In the genomic region with DNA sequence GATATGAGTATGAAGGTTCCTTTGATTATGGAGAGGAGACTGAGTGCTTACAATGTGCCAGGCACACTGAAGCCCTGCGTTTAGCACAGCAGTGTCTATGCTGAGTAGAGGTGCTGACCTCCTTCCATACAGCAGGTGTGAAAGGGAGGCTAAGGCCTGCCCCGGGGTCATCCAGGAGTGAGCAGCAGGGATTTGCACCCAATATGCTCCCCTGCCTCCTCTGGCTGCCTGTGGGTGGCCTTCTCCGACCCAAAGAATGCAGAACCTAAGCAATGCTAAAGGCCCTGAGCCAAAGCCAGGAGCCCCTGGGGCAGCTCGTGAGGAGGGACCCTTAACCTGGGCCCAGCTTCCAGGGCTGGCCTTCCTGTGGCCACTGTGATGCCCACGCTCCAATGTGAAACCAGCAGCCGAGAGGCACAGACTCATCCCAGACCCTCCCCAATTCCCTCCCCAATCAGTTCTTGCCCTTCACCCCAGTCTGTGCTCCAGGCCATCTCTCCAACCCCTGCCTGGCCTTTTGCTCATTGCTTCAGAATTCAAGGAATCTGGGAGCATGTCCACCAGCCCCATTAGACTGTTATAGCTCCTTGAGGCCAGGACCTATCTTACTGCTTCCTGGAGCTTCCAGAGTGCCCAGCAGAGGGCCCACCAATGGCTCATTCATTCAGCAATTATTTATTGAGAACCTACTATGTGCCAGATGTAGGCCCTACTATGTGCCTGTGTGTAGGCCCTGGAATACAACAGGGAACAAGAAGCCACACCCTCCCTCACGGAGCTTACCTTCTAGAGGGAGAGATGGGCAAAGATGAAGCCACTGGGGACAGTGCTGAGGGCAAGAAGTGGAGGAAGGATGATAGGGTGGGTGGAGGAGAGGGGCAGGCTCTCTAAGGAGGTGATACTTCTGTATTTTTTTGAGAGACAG, we compare ENCODE assay signal across 2 cellular contexts.
A peak's percentile ranks its signal among the peaks of the same experiment; 100 is the strongest.
TF ChIP-seq lines count a peak whose summit lies in the region.

No MANE protein-coding gene starts in this region.

TF ChIP-seq in HCT116, 20 proteins besides CTCF, POLR2A, EP300 and RAD21:
- TF ChIP-seq EGR1 (IDR thresholded peaks at IDR 0.05; ENCODE audit: low read depth) = no peak
- no peak for TF ChIP-seq SP1 (IDR thresholded peaks at IDR 0.05; ENCODE audit: low read depth)
- no peak for TF ChIP-seq EZH2phosphoT487 (IDR thresholded peaks at IDR 0.05; ENCODE audit: borderline replicate concordance)
- no peak for TF ChIP-seq ATF3 (IDR thresholded peaks at IDR 0.05)
- no peak for TF ChIP-seq JUND (IDR thresholded peaks at IDR 0.05)
- no peak for TF ChIP-seq CBX3 (IDR thresholded peaks at IDR 0.05; ENCODE audit: low read depth)
- TF ChIP-seq ZNF274 (IDR thresholded peaks at IDR 0.05; ENCODE audit: low read depth, low read length) = no peak
- no peak for TF ChIP-seq ZFX (IDR thresholded peaks at IDR 0.05)

TF ChIP-seq in K562, 482 proteins besides CTCF, POLR2A, EP300 and RAD21:
- 0 out of 3 replicates have a peak, but pooled peaks of 1 of the 2 experiments have one; percentile 23 for TF ChIP-seq CBX3 (IDR thresholded peaks at IDR 0.05; ENCODE audit: borderline replicate concordance in 1 of 2, low read length in 2 of 2)
- no peak for TF ChIP-seq HIVEP1 (CRISPR knock-in tag; IDR thresholded peaks at IDR 0.05)
- TF ChIP-seq FIP1L1 (IDR thresholded peaks at IDR 0.05; ENCODE audit: low read depth, low read length, poor library complexity, severe bottlenecking) = no peak
- TF ChIP-seq, protein P1, sequence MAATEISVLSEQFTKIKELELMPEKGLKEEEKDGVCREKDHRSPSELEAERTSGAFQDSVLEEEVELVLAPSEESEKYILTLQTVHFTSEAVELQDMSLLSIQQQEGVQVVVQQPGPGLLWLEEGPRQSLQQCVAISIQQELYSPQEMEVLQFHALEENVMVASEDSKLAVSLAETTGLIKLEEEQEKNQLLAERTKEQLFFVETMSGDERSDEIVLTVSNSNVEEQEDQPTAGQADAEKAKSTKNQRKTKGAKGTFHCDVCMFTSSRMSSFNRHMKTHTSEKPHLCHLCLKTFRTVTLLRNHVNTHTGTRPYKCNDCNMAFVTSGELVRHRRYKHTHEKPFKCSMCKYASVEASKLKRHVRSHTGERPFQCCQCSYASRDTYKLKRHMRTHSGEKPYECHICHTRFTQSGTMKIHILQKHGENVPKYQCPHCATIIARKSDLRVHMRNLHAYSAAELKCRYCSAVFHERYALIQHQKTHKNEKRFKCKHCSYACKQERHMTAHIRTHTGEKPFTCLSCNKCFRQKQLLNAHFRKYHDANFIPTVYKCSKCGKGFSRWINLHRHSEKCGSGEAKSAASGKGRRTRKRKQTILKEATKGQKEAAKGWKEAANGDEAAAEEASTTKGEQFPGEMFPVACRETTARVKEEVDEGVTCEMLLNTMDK (IDR thresholded peaks at IDR 0.05; ENCODE audit: borderline replicate concordance, insufficient read depth, low read depth, low read length, poor library complexity, severe bottlenecking) = no peak
- peak in 1 of 2 experiments; percentile 43; a peak in 1 of 4 replicates for TF ChIP-seq RCOR1 (IDR thresholded peaks at IDR 0.05; ENCODE audit: borderline replicate concordance in 1 of 2, low read depth in 2 of 2, low read length in 2 of 2)
- TF ChIP-seq ADNP (tag; IDR thresholded peaks at IDR 0.05) = 0 out of 2 replicates have a peak, but pooled peaks have one; percentile 21
- 0 out of 2 replicates have a peak, but pooled peaks have one; percentile 18 for TF ChIP-seq ZNF24 (IDR thresholded peaks at IDR 0.05)
- TF ChIP-seq ERF (CRISPR knock-in tag; IDR thresholded peaks at IDR 0.05) = no peak
- no peak for TF ChIP-seq ESRRA (IDR thresholded peaks at IDR 0.05; ENCODE audit: borderline replicate concordance, low read depth)
- no peak for TF ChIP-seq MLX (CRISPR knock-in tag; conservative IDR thresholded peaks at IDR 0.05)
- peak; percentile 100 for TF ChIP-seq ZKSCAN1 (IDR thresholded peaks at IDR 0.05; ENCODE audit: low read depth, low read length)
- no peak for TF ChIP-seq TCFL5 (CRISPR knock-in tag; conservative IDR thresholded peaks at IDR 0.05)
- peak; percentile 29 to 66; a peak in 3 of 4 replicates for TF ChIP-seq KDM1A (IDR thresholded peaks at IDR 0.05)
- TF ChIP-seq, protein P2, sequence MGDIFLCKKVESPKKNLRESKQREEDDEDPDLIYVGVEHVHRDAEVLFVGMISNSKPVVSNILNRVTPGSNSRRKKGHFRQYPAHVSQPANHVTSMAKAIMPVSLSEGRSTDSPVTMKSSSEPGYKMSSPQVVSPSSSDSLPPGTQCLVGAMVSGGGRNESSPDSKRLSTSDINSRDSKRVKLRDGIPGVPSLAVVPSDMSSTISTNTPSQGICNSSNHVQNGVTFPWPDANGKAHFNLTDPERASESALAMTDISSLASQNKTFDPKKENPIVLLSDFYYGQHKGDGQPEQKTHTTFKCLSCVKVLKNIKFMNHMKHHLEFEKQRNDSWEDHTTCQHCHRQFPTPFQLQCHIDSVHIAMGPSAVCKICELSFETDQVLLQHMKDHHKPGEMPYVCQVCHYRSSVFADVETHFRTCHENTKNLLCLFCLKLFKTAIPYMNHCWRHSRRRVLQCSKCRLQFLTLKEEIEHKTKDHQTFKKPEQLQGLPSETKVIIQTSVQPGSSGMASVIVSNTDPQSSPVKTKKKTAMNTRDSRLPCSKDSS (IDR thresholded peaks at IDR 0.05; ENCODE audit: low read depth, partially characterized antibody) = peak; percentile 56
- TF ChIP-seq ARID3A (IDR thresholded peaks at IDR 0.05; ENCODE audit: borderline replicate concordance, low read depth, low read length) = 0 out of 2 replicates have a peak, but pooled peaks have one; percentile 65
- TF ChIP-seq SPI1 (IDR thresholded peaks at IDR 0.05; ENCODE audit: borderline replicate concordance, low read depth, low read length) = no peak
- peak; percentile 55 for TF ChIP-seq CHD4 (IDR thresholded peaks at IDR 0.05; ENCODE audit: insufficient read depth, insufficient replicate concordance, low read depth, low read length, poor library complexity, severe bottlenecking)
- peak in 1 of 2 experiments; percentile 90; a peak in 1 of 4 replicates for TF ChIP-seq HDAC1 (IDR thresholded peaks at IDR 0.05)
- 0 out of 4 replicates have a peak, but pooled peaks of 1 of the 2 experiments have one; percentile 31 for TF ChIP-seq TRIM24 (IDR thresholded peaks at IDR 0.05)
- TF ChIP-seq HLTF (IDR thresholded peaks at IDR 0.05) = 0 out of 2 replicates have a peak, but pooled peaks have one; percentile 49
